Comparison of ENCODE assay signal across 26 cellular contexts in genomic region chr20:51375561-51375960, GRCh38.
A peak's percentile ranks its signal among the peaks of the same experiment; 100 is the strongest.
DNase-seq lines count a peak whose midpoint lies in the region; ATAC-seq and TF ChIP-seq lines count a peak whose summit lies in the region.
"Had no signal": no experiment of that assay in that cellular context is flagged by ENCODE, and none has a peak within 500 bp of the region (broad histone marks: within the 10 kb centered on the region; RNA-seq: fewer than 3 reads in every experiment).

No MANE protein-coding gene starts in this region.

- peaks cover 2% of the 10 kb centered on the region for H3K36me3 Mint-ChIP-seq in activated naive CD4-positive, alpha-beta T cell treated with anti-CD3 and anti-CD28 coated beads, Interleukin-2, amount 10 ng/mL, durations not matched to agents 7 days and 5 days
- H3K36me3 Mint-ChIP-seq in activated naive CD4-positive, alpha-beta T cell treated with anti-CD3 and anti-CD28 coated beads for 36 hours (ENCODE audit: low read depth), result no peaks in the 10 kb centered on the region
- H3K36me3 Mint-ChIP-seq in T-helper 17 cell (ENCODE audit: low read depth) (peaks cover 3% of the 10 kb centered on the region), endothelial cell (ENCODE audit: low read depth, unreplicated experiment) (no peaks in the 10 kb centered on the region)
- H3K36me3 Mint-ChIP-seq in naive thymus-derived CD8-positive, alpha-beta T cell, result peaks cover 0 to 2% (median 0%) of the 10 kb centered on the region in 3 donors

- TF ChIP-seq CTCF in endothelial cell (IDR thresholded peaks at IDR 0.05; ENCODE audit: unreplicated experiment) (no peak), upper lobe of right lung (IDR thresholded peaks at IDR 0.05) (no peak), adrenal gland (IDR thresholded peaks at IDR 0.05) (no peak)

- CTCF ChIA-PET in activated naive CD4-positive, alpha-beta T cell treated with anti-CD3 and anti-CD28 coated beads, Interleukin-2, amount 10 ng/mL, durations not matched to agents 7 days and 5 days (lab: Charles Lee), result interaction anchor here (0.9 to 1.0 kb wide), 3 partner anchors 220 to 250 kb away, joined by 3 to 4 read pairs (median 3); no protein-coding TSS in a partner anchor
- CTCF ChIA-PET in activated naive CD4-positive, alpha-beta T cell treated with anti-CD3 and anti-CD28 coated beads for 36 hours (lab: Charles Lee), result interaction anchor here (0.7 to 0.9 kb wide), 2 partner anchors 167 to 252 kb away, joined by 3 to 4 read pairs; partner anchors contain the start of gene NFATC2

- intact Hi-C loops in activated naive CD4-positive, alpha-beta T cell treated with anti-CD3 and anti-CD28 coated beads for 36 hours (cut with micrococcal nuclease), result no loop called here
- intact Hi-C loops in upper lobe of right lung (cut with DNase I) (loop anchor here (10.0 kb wide), 1 partner anchor 219 kb away; no protein-coding TSS in a partner anchor), adrenal gland (cut with DNase I) (no loop called here)

- no peak for ATAC-seq in T-helper 17 cell
- ATAC-seq in upper lobe of right lung, result no peak
- ATAC-seq in naive thymus-derived CD8-positive, alpha-beta T cell, result no peak
- ATAC-seq in HG03095 (IDR thresholded peaks at IDR 0.05; ENCODE audit: unreplicated experiment), result no peak
- ATAC-seq: HepG2, Panc1, SK-N-SH treated with all-trans-retinoic acid at 6 μM for 48 hours had no signal

- POLR2A ChIA-PET in naive thymus-derived CD8-positive, alpha-beta T cell (lab: Charles Lee), result no interaction called here

- H3K27ac Mint-ChIP-seq in activated naive CD4-positive, alpha-beta T cell treated with anti-CD3 and anti-CD28 coated beads, Interleukin-2, amount 10 ng/mL, durations not matched to agents 7 days and 5 days, result peak overlapping the region; percentile 38
- H3K27ac Mint-ChIP-seq in activated naive CD4-positive, alpha-beta T cell treated with anti-CD3 and anti-CD28 coated beads for 36 hours, result no peak overlapping the region
- H3K27ac Mint-ChIP-seq in T-helper 17 cell (peak overlapping the region; percentile 78), endothelial cell (ENCODE audit: unreplicated experiment) (peak overlapping the region; percentile 13)
- peak overlapping the region in 2 of 10 donors; percentile 22 to 49 for H3K27ac Mint-ChIP-seq in naive thymus-derived CD8-positive, alpha-beta T cell

- WGBS in adrenal gland, 4 donors, result 87 to 96% (median 92%) methylated on average over 5 to 8 of the region's 8 CpGs

- peaks cover 7% of the 10 kb centered on the region for H3K4me1 ChIP-seq in upper lobe of right lung
- H3K4me1 ChIP-seq in adrenal gland (replicated peaks in 1 of 2), result no peaks in the 10 kb centered on the region
- H3K4me1 ChIP-seq: SJCRH30 had no signal

- H3K9me3 ChIP-seq in T-helper 17 cell (ENCODE audit: control insufficient read depth, low read length, poor library complexity, severe bottlenecking) (no peaks in the 10 kb centered on the region), upper lobe of right lung (no peaks in the 10 kb centered on the region), adrenal gland (replicated peaks in 1 of 3) (no peaks in the 10 kb centered on the region)
- H3K9me3 ChIP-seq: SJCRH30 had no signal

- H3K4me3 ChIP-seq in upper lobe of right lung (no peak overlapping the region), adrenal gland (no peak overlapping the region)
- H3K4me3 ChIP-seq: GM23248, SJCRH30 had no signal

- peaks cover 8% of the 10 kb centered on the region for H3K4me1 Mint-ChIP-seq in activated naive CD4-positive, alpha-beta T cell treated with anti-CD3 and anti-CD28 coated beads, Interleukin-2, amount 10 ng/mL, durations not matched to agents 7 days and 5 days
- H3K4me1 Mint-ChIP-seq in activated naive CD4-positive, alpha-beta T cell treated with anti-CD3 and anti-CD28 coated beads for 36 hours (ENCODE audit: low read depth), result peaks cover 1% of the 10 kb centered on the region
- H3K4me1 Mint-ChIP-seq in T-helper 17 cell (peaks cover 16% of the 10 kb centered on the region), endothelial cell (ENCODE audit: unreplicated experiment) (peaks cover 6% of the 10 kb centered on the region)
- H3K4me1 Mint-ChIP-seq in naive thymus-derived CD8-positive, alpha-beta T cell, result peaks cover 0 to 6% (median 4%) of the 10 kb centered on the region in 4 donors

- TF ChIP-seq POLR2A in adrenal gland (IDR thresholded peaks at IDR 0.05), result no peak

- DNase-seq in activated naive CD4-positive, alpha-beta T cell treated with anti-CD3 and anti-CD28 coated beads, Interleukin-2, amount 10 ng/mL, durations not matched to agents 7 days and 5 days, result no peak
- DNase-seq in activated naive CD4-positive, alpha-beta T cell treated with anti-CD3 and anti-CD28 coated beads for 36 hours, result no peak
- DNase-seq in T-helper 17 cell, result no peak
- DNase-seq in endothelial cell (ENCODE audit: low spot score), result no peak
- DNase-seq in upper lobe of right lung, result peak; percentile 36
- DNase-seq in adrenal gland, result no peak
- DNase-seq in naive thymus-derived CD8-positive, alpha-beta T cell, result no peak
- DNase-seq: 8988T; ACHN; CD4-positive, alpha-beta memory T cell; COR-L47; DMS53; GM23248; H7; MV-4-11; NCI-H1105 treated with DMSO at 0.1 percent for 48 hours; NCI-H146; NCI-H1930; NCI-H226; NCI-H510A; NCI-H69; SJCRH30 had no signal

- peaks cover 5% of the 10 kb centered on the region for H3K27me3 Mint-ChIP-seq in activated naive CD4-positive, alpha-beta T cell treated with anti-CD3 and anti-CD28 coated beads, Interleukin-2, amount 10 ng/mL, durations not matched to agents 7 days and 5 days
- H3K27me3 Mint-ChIP-seq in activated naive CD4-positive, alpha-beta T cell treated with anti-CD3 and anti-CD28 coated beads for 36 hours (ENCODE audit: low read depth), result no peaks in the 10 kb centered on the region
- no peaks in the 10 kb centered on the region for H3K27me3 Mint-ChIP-seq in T-helper 17 cell
- H3K27me3 Mint-ChIP-seq in endothelial cell (ENCODE audit: unreplicated experiment), result no peaks in the 10 kb centered on the region
- no peaks in the 10 kb centered on the region for H3K27me3 Mint-ChIP-seq in naive thymus-derived CD8-positive, alpha-beta T cell
- H3K27me3 Mint-ChIP-seq: CD4-positive, alpha-beta memory T cell had no signal

- H3K36me3 ChIP-seq in upper lobe of right lung, result no peaks in the 10 kb centered on the region
- H3K36me3 ChIP-seq in adrenal gland (replicated peaks in 1 of 2), result no peaks in the 10 kb centered on the region
- H3K36me3 ChIP-seq: SJCRH30 had no signal

- H3K4me3 Mint-ChIP-seq in activated naive CD4-positive, alpha-beta T cell treated with anti-CD3 and anti-CD28 coated beads, Interleukin-2, amount 10 ng/mL, durations not matched to agents 7 days and 5 days, result no peak overlapping the region
- no peak overlapping the region for H3K4me3 Mint-ChIP-seq in activated naive CD4-positive, alpha-beta T cell treated with anti-CD3 and anti-CD28 coated beads for 36 hours
- H3K4me3 Mint-ChIP-seq in T-helper 17 cell (no peak overlapping the region), endothelial cell (ENCODE audit: unreplicated experiment) (no peak overlapping the region)
- H3K4me3 Mint-ChIP-seq in naive thymus-derived CD8-positive, alpha-beta T cell, result no peak overlapping the region
- H3K4me3 Mint-ChIP-seq: CD4-positive, alpha-beta memory T cell had no signal

- H3K9me3 Mint-ChIP-seq in activated naive CD4-positive, alpha-beta T cell treated with anti-CD3 and anti-CD28 coated beads, Interleukin-2, amount 10 ng/mL, durations not matched to agents 7 days and 5 days, result no peaks in the 10 kb centered on the region
- no peaks in the 10 kb centered on the region for H3K9me3 Mint-ChIP-seq in activated naive CD4-positive, alpha-beta T cell treated with anti-CD3 and anti-CD28 coated beads for 36 hours
- no peaks in the 10 kb centered on the region for H3K9me3 Mint-ChIP-seq in endothelial cell (ENCODE audit: unreplicated experiment)
- H3K9me3 Mint-ChIP-seq in naive thymus-derived CD8-positive, alpha-beta T cell, result no peaks in the 10 kb centered on the region
- H3K9me3 Mint-ChIP-seq: CD4-positive, alpha-beta memory T cell had no signal

- no peaks in the 10 kb centered on the region for H3K27me3 ChIP-seq in upper lobe of right lung
- H3K27me3 ChIP-seq in adrenal gland, result no peaks in the 10 kb centered on the region

- no peak overlapping the region for H3K27ac ChIP-seq in upper lobe of right lung
- no peak overlapping the region for H3K27ac ChIP-seq in adrenal gland
- H3K27ac ChIP-seq: GM23248, SJCRH30 had no signal
